In the genomic region with DNA sequence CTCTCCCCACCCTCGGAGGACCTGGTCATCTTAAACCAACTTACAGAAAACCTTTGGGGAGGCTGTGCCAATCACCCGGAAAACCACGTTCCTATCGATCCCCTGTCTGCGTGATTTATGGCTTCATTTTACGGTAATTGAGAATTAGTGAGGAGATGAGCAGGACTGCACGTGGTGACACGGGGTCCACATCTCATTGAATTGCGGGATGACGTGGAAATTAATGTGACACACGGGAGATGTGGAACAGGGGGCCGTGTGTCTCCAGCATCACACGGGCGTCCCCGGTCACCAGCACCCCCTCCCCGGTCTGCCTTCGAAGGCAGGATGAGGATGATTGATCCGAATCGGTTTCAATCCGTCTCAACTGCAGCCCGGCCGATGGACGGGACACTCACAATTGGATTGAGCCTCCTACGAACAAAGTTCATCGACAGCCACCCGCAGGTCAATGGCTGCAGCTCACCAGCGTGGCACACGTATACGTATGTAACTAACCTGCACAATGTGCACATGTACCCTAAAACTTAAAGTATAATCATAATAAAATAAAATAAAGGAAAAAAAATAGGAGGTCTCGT, we compare ENCODE assay signal across 20 cellular contexts.
"Had no signal": no experiment of that assay in that cellular context is flagged by ENCODE, and none has a peak within 500 bp of the region (broad histone marks: within the 10 kb centered on the region; RNA-seq: fewer than 3 reads in every experiment).

No MANE protein-coding gene starts in this region.

- H3K27ac ChIP-seq: cardiac muscle cell, epithelial cell of prostate, thyroid gland, WERI-Rb-1 had no signal

- H3K27ac Mint-ChIP-seq: activated CD4-positive, alpha-beta memory T cell treated with anti-CD3 and anti-CD28 coated beads for 36 hours; activated naive CD8-positive, alpha-beta T cell treated with anti-CD3 and anti-CD28 coated beads for 36 hours; activated T-helper 1 cell treated with anti-CD3 and anti-CD28 coated beads, Interleukin-12 subunit alpha, Interleukin-12 subunit beta, Interleukin-2, Interleukin-4 antibody, amounts not matched to agents 30 ng/mL and 10 ng/mL and 1 ng/mL, durations not matched to agents 14 hours and 24 hours and 36 hours; immature natural killer cell; memory B cell; naive thymus-derived CD4-positive, alpha-beta T cell had no signal

- H3K9me3 ChIP-seq: thyroid gland had no signal

- H3K4me1 Mint-ChIP-seq: immature natural killer cell, memory B cell had no signal

- H3K9me3 Mint-ChIP-seq: activated CD4-positive, alpha-beta memory T cell treated with anti-CD3 and anti-CD28 coated beads for 36 hours; activated naive CD8-positive, alpha-beta T cell treated with anti-CD3 and anti-CD28 coated beads for 36 hours; activated T-helper 1 cell treated with anti-CD3 and anti-CD28 coated beads, Interleukin-12 subunit alpha, Interleukin-12 subunit beta, Interleukin-2, Interleukin-4 antibody, amounts not matched to agents 30 ng/mL and 10 ng/mL and 1 ng/mL, durations not matched to agents 14 hours and 24 hours and 36 hours; immature natural killer cell; memory B cell had no signal

- ATAC-seq: left ventricle myocardium superior; naive thymus-derived CD4-positive, alpha-beta T cell had no signal

- H3K36me3 ChIP-seq: cardiac muscle cell, thyroid gland, WERI-Rb-1 had no signal

- H3K36me3 Mint-ChIP-seq: activated CD4-positive, alpha-beta memory T cell treated with anti-CD3 and anti-CD28 coated beads for 36 hours; activated naive CD8-positive, alpha-beta T cell treated with anti-CD3 and anti-CD28 coated beads for 36 hours; immature natural killer cell; memory B cell had no signal

- DNase-seq: activated CD4-positive, alpha-beta memory T cell treated with anti-CD3 and anti-CD28 coated beads for 36 hours; activated naive CD4-positive, alpha-beta T cell; activated naive CD8-positive, alpha-beta T cell treated with anti-CD3 and anti-CD28 coated beads for 36 hours; activated T-cell treated with anti-CD3 and anti-CD28 coated beads for 4 hours; amniotic stem cell; foreskin fibroblast; hippocampal formation; immature natural killer cell; kidney glomerular epithelial cell; left ventricle myocardium superior; naive thymus-derived CD4-positive, alpha-beta T cell; stimulated activated CD8-positive, alpha-beta memory T cell treated with anti-CD3 and anti-CD28 coated beads, Interleukin-4, amount 100 ng/mL, for 48 hours; stimulated activated naive CD4-positive, alpha-beta T cell; T-helper 2 cell; thyroid gland; WERI-Rb-1 had no signal

- H3K27me3 ChIP-seq: thyroid gland had no signal

- H3K4me1 ChIP-seq: thyroid gland had no signal

- H3K4me3 Mint-ChIP-seq: activated CD4-positive, alpha-beta memory T cell treated with anti-CD3 and anti-CD28 coated beads for 36 hours; activated naive CD8-positive, alpha-beta T cell treated with anti-CD3 and anti-CD28 coated beads for 36 hours; activated T-helper 1 cell treated with anti-CD3 and anti-CD28 coated beads, Interleukin-12 subunit alpha, Interleukin-12 subunit beta, Interleukin-2, Interleukin-4 antibody, amounts not matched to agents 30 ng/mL and 10 ng/mL and 1 ng/mL, durations not matched to agents 14 hours and 24 hours and 36 hours; immature natural killer cell; memory B cell had no signal

- H3K4me3 ChIP-seq: cardiac muscle cell, thyroid gland had no signal
